8 cellular contexts compared by ENCODE assay signal in genomic region chr18:68714356-68714706, GRCh38. TPM values are rescaled to one million over a fixed set of nuclear protein-coding genes. Genes with fewer than 3 reads are reported as not detected.
DNase-seq lines count a peak whose midpoint lies in the region; ATAC-seq, FAIRE-seq and TF ChIP-seq lines count a peak whose summit lies in the region.

No MANE protein-coding gene starts in this region.

- POLR2A ChIA-PET in CD8-positive, alpha-beta memory T cell (lab: Charles Lee): no interaction called here

- H3K27ac ChIP-seq in CD8-positive, alpha-beta memory T cell (ENCODE audit: low read depth, low read length): peak overlapping the region; percentile 59
- H3K27ac ChIP-seq in psoas muscle: peak overlapping the region; percentile 78

- no peaks in the 10 kb centered on the region for H3K9me3 ChIP-seq in CD8-positive, alpha-beta memory T cell (ENCODE audit: low read length)
- H3K9me3 ChIP-seq in psoas muscle: no peaks in the 10 kb centered on the region

- H3K4me1 Mint-ChIP-seq in CD8-positive, alpha-beta memory T cell: peaks cover 51 to 62% (median 60%) of the 10 kb centered on the region in 3 donors
- peaks cover 15% of the 10 kb centered on the region for H3K4me1 Mint-ChIP-seq in activated T-helper 17 cell treated with anti-CD3 and anti-CD28 coated beads, Interleukin-2, amount 50 U/mL, for 72 hours

- H3K27me3 Mint-ChIP-seq in CD8-positive, alpha-beta memory T cell: no peaks in the 10 kb centered on the region
- H3K27me3 Mint-ChIP-seq in activated T-helper 17 cell treated with anti-CD3 and anti-CD28 coated beads, Interleukin-2, amount 50 U/mL, for 72 hours: no peaks in the 10 kb centered on the region

- no peak for TF ChIP-seq POLR2A in GM12891 (IDR thresholded peaks at IDR 0.05; ENCODE audit: low read depth, low read length)

- H3K4me3 Mint-ChIP-seq in CD8-positive, alpha-beta memory T cell: peak overlapping the region; percentile 97 to 100 (median 99)
- H3K4me3 Mint-ChIP-seq in activated T-helper 17 cell treated with anti-CD3 and anti-CD28 coated beads, Interleukin-2, amount 50 U/mL, for 72 hours: peak overlapping the region; percentile 93

- peak overlapping the region; percentile 51 to 96 (median 94) for H3K27ac Mint-ChIP-seq in CD8-positive, alpha-beta memory T cell
- peak overlapping the region; percentile 83 for H3K27ac Mint-ChIP-seq in activated T-helper 17 cell treated with anti-CD3 and anti-CD28 coated beads, Interleukin-2, amount 50 U/mL, for 72 hours

- 0 to 1% (median 1%) methylated on average over 15 of the region's 15 CpGs for WGBS in psoas muscle, 3 donors

- CTCF ChIA-PET in CD8-positive, alpha-beta memory T cell (lab: Charles Lee): interaction anchor here (1.7 kb wide), 1 partner anchor 25 kb away, joined by 4 read pairs; no protein-coding TSS in a partner anchor

- no peak for DNase-seq in CD8-positive, alpha-beta memory T cell
- DNase-seq in HT-29 (ENCODE audit: low spot score) (peak; percentile 16), left cardiac atrium (no peak), psoas muscle (no peak), NCI-H446 (lab: John Stamatoyannopoulos, UW) (no peak), GM12891 (ENCODE audit: insufficient read length, low spot score) (no peak)

- TF ChIP-seq CTCF in psoas muscle (IDR thresholded peaks at IDR 0.05): no peak

- H3K36me3 ChIP-seq in CD8-positive, alpha-beta memory T cell (ENCODE audit: insufficient read depth, low read length): peaks cover 24% of the 10 kb centered on the region
- peaks cover 6 to 36% of the 10 kb centered on the region in 2 donors for H3K36me3 ChIP-seq in psoas muscle (ENCODE audit: insufficient read depth in 1 of 2, low read depth in 1 of 2)

- FAIRE-seq in GM12891 (lab: Jason Lieb, UNC): no peak

- peaks cover 0 to 48% (median 13%) of the 10 kb centered on the region in 3 donors for H3K36me3 Mint-ChIP-seq in CD8-positive, alpha-beta memory T cell
- H3K36me3 Mint-ChIP-seq in activated T-helper 17 cell treated with anti-CD3 and anti-CD28 coated beads, Interleukin-2, amount 50 U/mL, for 72 hours (ENCODE audit: low read depth): peaks cover 48% of the 10 kb centered on the region

- H3K4me1 ChIP-seq in CD8-positive, alpha-beta memory T cell (ENCODE audit: insufficient read depth, low read length): peaks cover 31% of the 10 kb centered on the region
- H3K4me1 ChIP-seq in psoas muscle: no peaks in the 10 kb centered on the region

- H3K27me3 ChIP-seq in CD8-positive, alpha-beta memory T cell (ENCODE audit: insufficient read depth, low read length, poor library complexity, severe bottlenecking): no peaks in the 10 kb centered on the region
- no peaks in the 10 kb centered on the region for H3K27me3 ChIP-seq in psoas muscle (ENCODE audit: insufficient read depth in 3 of 3, low read length in 2 of 3)

- intact Hi-C loops in left cardiac atrium (cut with DNase I): no loop called here
- intact Hi-C loops in psoas muscle (cut with DNase I): no loop called here

- ATAC-seq in GM19452 (IDR thresholded peaks at IDR 0.05; ENCODE audit: unreplicated experiment): peak; percentile 13
- ATAC-seq in activated T-helper 17 cell treated with anti-CD3 and anti-CD28 coated beads, Interleukin-2, amount 50 U/mL, for 72 hours (replicated peaks): peak; percentile 2
- ATAC-seq in left cardiac atrium: peak; percentile 24 to 48
- peak; percentile 21 to 46 (median 31) for ATAC-seq in psoas muscle

- peak overlapping the region; percentile 94 for H3K4me3 ChIP-seq in CD8-positive, alpha-beta memory T cell (ENCODE audit: low read length)
- peak overlapping the region; percentile 84 for H3K4me3 ChIP-seq in psoas muscle

- H3K9me3 Mint-ChIP-seq in CD8-positive, alpha-beta memory T cell: no peaks in the 10 kb centered on the region
- H3K9me3 Mint-ChIP-seq in activated T-helper 17 cell treated with anti-CD3 and anti-CD28 coated beads, Interleukin-2, amount 50 U/mL, for 72 hours: no peaks in the 10 kb centered on the region

TF ChIP-seq in GM12891, 5 proteins besides CTCF, POLR2A, EP300 and RAD21:
- no peak for TF ChIP-seq SPI1 (IDR thresholded peaks at IDR 0.05; ENCODE audit: low read depth, low read length)
- TF ChIP-seq POU2F2 (IDR thresholded peaks at IDR 0.05; ENCODE audit: low read depth, low read length): no peak
- no peak for TF ChIP-seq PAX5 (IDR thresholded peaks at IDR 0.05; ENCODE audit: insufficient read depth, low read length, severe bottlenecking)
- no peak for TF ChIP-seq POLR2AphosphoS5 (IDR thresholded peaks at IDR 0.05; ENCODE audit: low read depth, low read length)
- no peak for TF ChIP-seq TAF1 (IDR thresholded peaks at IDR 0.05; ENCODE audit: low read depth, low read length)
TF ChIP-seq in GM12891: peak in this region for 0.

RNA-seq across cellular contexts. Expression of gene TMX3, which starts 0.6 kb away (rescaled TPM):
- total RNA-seq in CD8-positive, alpha-beta memory T cell: 10 to 100 TPM; 39.6 to 46.6 TPM
- polyA plus RNA-seq in CD8-positive, alpha-beta memory T cell: 27.3 TPM
- 6.7 and 16.2 TPM in 2 replicates for total RNA-seq in HT-29 (2014; rRNA removed; shearing (Covaris generic))
- total RNA-seq in activated T-helper 17 cell treated with anti-CD3 and anti-CD28 coated beads, Interleukin-2, amount 50 U/mL, for 72 hours: 10 to 100 TPM; 43.3 to 56.4 TPM
- total RNA-seq in left cardiac atrium (10 to 100 TPM; 24.4 to 36.2 TPM), psoas muscle (10 to 100 TPM; 17.8 to 25.3 (median 19.4) TPM)
- polyA plus RNA-seq in psoas muscle: 10 to 100 TPM in 2 of 3 donors, 1 to 10 TPM in 1; 8.5 to 24.4 (median 14.5) TPM
- polyA plus RNA-seq in GM12891 (2012; ENCODE audit: low read depth, missing spikeins): 15.6 TPM
